In genomic region chr7:121860953-121861352, GRCh38 we compare ENCODE assay signal across 28 cellular contexts. TPM values are rescaled to one million over a fixed set of nuclear protein-coding genes. Genes with fewer than 3 reads are reported as not detected.
"Had no signal": no experiment of that assay in that cellular context is flagged by ENCODE, and none has a peak within 500 bp of the region (broad histone marks: within the 10 kb centered on the region; RNA-seq: fewer than 3 reads in every experiment).

No MANE protein-coding gene starts in this region.

- ATAC-seq: left cardiac atrium, left colon, left lobe of liver, left lung, left ventricle myocardium superior, lower lobe of right lung, mucosa of descending colon had no signal

- H3K4me1 Mint-ChIP-seq: immature natural killer cell, memory B cell, naive B cell had no signal

- H3K9me3 Mint-ChIP-seq: mesothelial cell of epicardium had no signal

- DNase-seq: hippocampal formation, hypothalamus, immature natural killer cell, islet precursor cell, kidney, kidney glomerular epithelial cell, left cardiac atrium, left colon, left lung, left ventricle myocardium inferior, left ventricle myocardium superior, lower lobe of right lung, mammary epithelial cell, mesenchymal stem cell, mesendoderm, midbrain, mucosa of descending colon, naive B cell had no signal

- H3K4me3 ChIP-seq: hepatocyte, left lung, left ventricle myocardium inferior, lower lobe of right lung, lung, mucosa of descending colon had no signal

- H3K9me3 ChIP-seq: left lung, left ventricle myocardium inferior, lower lobe of right lung, mucosa of descending colon had no signal

- H3K27me3 ChIP-seq: left lung had no signal

- FAIRE-seq: islet of Langerhans, keratinocyte, kidney had no signal

- H3K4me1 ChIP-seq: left lung, left ventricle myocardium inferior, lower lobe of right lung had no signal

- H3K27ac ChIP-seq: hepatocyte, left lung, left ventricle myocardium inferior, lower lobe of right lung had no signal

- H3K4me2 ChIP-seq: hepatocyte had no signal

- H2AFZ ChIP-seq: hepatocyte had no signal

- H3K4me3 Mint-ChIP-seq: immature natural killer cell, memory B cell, mesothelial cell of epicardium, naive B cell had no signal

- H3K36me3 Mint-ChIP-seq: immature natural killer cell, memory B cell, mesothelial cell of epicardium, naive B cell had no signal

- H3K79me2 ChIP-seq: hepatocyte had no signal

- H3K27me3 Mint-ChIP-seq: memory B cell had no signal

- H3K27ac Mint-ChIP-seq: immature natural killer cell, memory B cell, mesothelial cell of epicardium, naive B cell had no signal

- H3K36me3 ChIP-seq: left lung, left ventricle myocardium inferior, lower lobe of right lung had no signal

RNA-seq across cellular contexts. Expression of gene PTPRZ1, which starts 12.0 kb away (rescaled TPM):
- total RNA-seq: lung microvascular endothelial cell, mononuclear cell, myocyte had no signal
- polyA plus RNA-seq: immature natural killer cell had no signal
